Comparison of ENCODE assay signal across 28 cellular contexts in genomic region chr4:37503231-37503630, GRCh38.
"Had no signal": no experiment of that assay in that cellular context is flagged by ENCODE, and none has a peak within 500 bp of the region (broad histone marks: within the 10 kb centered on the region; RNA-seq: fewer than 3 reads in every experiment).

No MANE protein-coding gene starts in this region.

- H3K4me3 Mint-ChIP-seq: memory B cell; natural killer cell treated with Interleukin-12 subunit alpha and Interleukin-12 subunit beta and Interleukin-15 and Interleukin-18, amount 100 ng/mL, for 72 hours; neural crest cell; stimulated activated naive CD8-positive, alpha-beta T cell treated with anti-CD3 and anti-CD28 coated beads, Interleukin-15, amount 100 ng/mL, for 72 hours had no signal

- H3K36me3 ChIP-seq: esophagus squamous epithelium, heart right ventricle, prostate gland, right atrium auricular region, suprapubic skin, transverse colon, upper lobe of right lung, vagina had no signal

- H3K36me3 Mint-ChIP-seq: memory B cell; natural killer cell treated with Interleukin-12 subunit alpha and Interleukin-12 subunit beta and Interleukin-15 and Interleukin-18, amount 100 ng/mL, for 72 hours had no signal

- DNase-seq: dermis blood vessel endothelial cell; effector memory CD4-positive, alpha-beta T cell; erythroblast; esophagus squamous epithelium; foreskin melanocyte; glutamatergic neuron; heart right ventricle; hippocampal formation; left cardiac atrium; nucleus accumbens; stimulated activated CD4-positive, alpha-beta T cell treated with anti-CD3 and anti-CD28 coated beads, Interleukin-12 subunit alpha, Interleukin-12 subunit beta, amount 100 ng/mL, for 4 hours; stimulated activated CD4-positive, alpha-beta T cell treated with anti-CD3 and anti-CD28 coated beads, Interleukin-1b, Interleukin-23, amount 100 ng/mL, for 48 hours; stimulated activated CD4-positive, alpha-beta T cell treated with anti-CD3 and anti-CD28 coated beads, Interleukin-4, amount 100 ng/mL, for 1 hour; stimulated activated CD8-positive, alpha-beta memory T cell treated with anti-CD3 and anti-CD28 coated beads, Interleukin-4, amount 100 ng/mL, for 48 hours; stimulated activated naive CD4-positive, alpha-beta T cell; stimulated activated naive CD8-positive, alpha-beta T cell treated with anti-CD3 and anti-CD28 coated beads, Interleukin-15, amount 100 ng/mL, for 72 hours; transverse colon; upper lobe of right lung had no signal

- H3K9me3 ChIP-seq: prostate gland, right atrium auricular region, transverse colon, upper lobe of right lung, vagina had no signal

- H3K4me2 ChIP-seq: smooth muscle cell had no signal

- ATAC-seq: left cardiac atrium; stimulated activated naive CD8-positive, alpha-beta T cell treated with anti-CD3 and anti-CD28 coated beads, Interleukin-15, amount 100 ng/mL, for 72 hours had no signal

- H3K4me3 ChIP-seq: coronary artery, esophagus squamous epithelium, heart right ventricle, lung, prostate gland, right atrium auricular region, smooth muscle cell, suprapubic skin, transverse colon, upper lobe of right lung, vagina had no signal

- H3K4me1 Mint-ChIP-seq: memory B cell; neural crest cell; stimulated activated naive CD8-positive, alpha-beta T cell treated with anti-CD3 and anti-CD28 coated beads, Interleukin-15, amount 100 ng/mL, for 72 hours had no signal

- H3K27ac Mint-ChIP-seq: memory B cell; natural killer cell treated with Interleukin-12 subunit alpha and Interleukin-12 subunit beta and Interleukin-15 and Interleukin-18, amount 100 ng/mL, for 72 hours; stimulated activated naive CD8-positive, alpha-beta T cell treated with anti-CD3 and anti-CD28 coated beads, Interleukin-15, amount 100 ng/mL, for 72 hours had no signal

- H3K27me3 ChIP-seq: heart right ventricle, right atrium auricular region, suprapubic skin, transverse colon, upper lobe of right lung, vagina had no signal

- H3K27ac ChIP-seq: coronary artery, esophagus squamous epithelium, heart right ventricle, prostate gland, right atrium auricular region, suprapubic skin, transverse colon, upper lobe of right lung, vagina had no signal

- H3K4me1 ChIP-seq: esophagus squamous epithelium, heart right ventricle, prostate gland, right atrium auricular region, suprapubic skin, transverse colon, upper lobe of right lung, vagina had no signal
